ENCODE assay signal across 25 cellular contexts in the genomic region with DNA sequence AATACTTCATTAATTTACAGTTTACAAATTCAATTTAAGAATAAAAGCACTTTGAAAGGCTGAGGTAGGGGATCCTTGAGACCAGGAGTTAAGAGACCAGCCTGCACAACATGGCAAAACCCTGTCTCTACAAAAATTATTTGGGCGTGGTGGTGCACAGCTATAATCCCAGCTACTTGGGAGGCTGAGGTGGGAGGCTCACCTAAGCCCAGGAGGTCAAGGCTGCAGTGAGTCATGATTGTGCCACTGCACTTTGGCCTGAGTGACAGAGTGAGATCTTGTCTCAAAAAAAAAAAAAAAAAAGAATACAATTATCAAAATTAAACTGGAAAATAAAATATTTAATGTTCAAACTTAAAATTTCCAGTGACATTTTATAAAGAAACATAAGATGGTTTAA.
"Had no signal": no experiment of that assay in that cellular context is flagged by ENCODE, and none has a peak within 500 bp of the region (broad histone marks: within the 10 kb centered on the region; RNA-seq: fewer than 3 reads in every experiment).

No MANE protein-coding gene starts in this region.

- H3K9me3 Mint-ChIP-seq: naive thymus-derived CD8-positive, alpha-beta T cell; nephron; neural crest cell; stimulated activated memory B cell treated with anti-CD40 and anti-IgM and Interleukin-4, amounts not matched to agents 10 μg/mL and 1 μg/mL and 100 μg/mL, for 72 hours; stimulated activated naive CD8-positive, alpha-beta T cell treated with anti-CD3 and anti-CD28 coated beads, Interleukin-15, amount 100 ng/mL, for 72 hours had no signal

- H3K27me3 Mint-ChIP-seq: naive thymus-derived CD8-positive, alpha-beta T cell; stimulated activated memory B cell treated with anti-CD40 and anti-IgM and Interleukin-4, amounts not matched to agents 10 μg/mL and 1 μg/mL and 100 μg/mL, for 72 hours; stimulated activated naive CD8-positive, alpha-beta T cell treated with anti-CD3 and anti-CD28 coated beads, Interleukin-15, amount 100 ng/mL, for 72 hours had no signal

- H3K27ac ChIP-seq: left lung, pancreas, prostate gland, skin epidermis, spleen, tibial nerve, upper lobe of left lung, vagina had no signal

- H3K4me3 Mint-ChIP-seq: naive thymus-derived CD8-positive, alpha-beta T cell; nephron; neural crest cell; stimulated activated memory B cell treated with anti-CD40 and anti-IgM and Interleukin-4, amounts not matched to agents 10 μg/mL and 1 μg/mL and 100 μg/mL, for 72 hours; stimulated activated naive CD8-positive, alpha-beta T cell treated with anti-CD3 and anti-CD28 coated beads, Interleukin-15, amount 100 ng/mL, for 72 hours had no signal

- H3K27ac Mint-ChIP-seq: naive thymus-derived CD8-positive, alpha-beta T cell; nephron; stimulated activated memory B cell treated with anti-CD40 and anti-IgM and Interleukin-4, amounts not matched to agents 10 μg/mL and 1 μg/mL and 100 μg/mL, for 72 hours; stimulated activated naive CD8-positive, alpha-beta T cell treated with anti-CD3 and anti-CD28 coated beads, Interleukin-15, amount 100 ng/mL, for 72 hours had no signal

- H3K4me1 Mint-ChIP-seq: nephron; stimulated activated memory B cell treated with anti-CD40 and anti-IgM and Interleukin-4, amounts not matched to agents 10 μg/mL and 1 μg/mL and 100 μg/mL, for 72 hours; stimulated activated naive CD8-positive, alpha-beta T cell treated with anti-CD3 and anti-CD28 coated beads, Interleukin-15, amount 100 ng/mL, for 72 hours had no signal

- ATAC-seq: left cardiac atrium; left lung; naive thymus-derived CD8-positive, alpha-beta T cell; pancreas; right cardiac atrium; sciatic nerve; stimulated activated memory B cell treated with anti-CD40 and anti-IgM and Interleukin-4, amounts not matched to agents 10 μg/mL and 1 μg/mL and 100 μg/mL, for 72 hours; stimulated activated naive CD8-positive, alpha-beta T cell treated with anti-CD3 and anti-CD28 coated beads, Interleukin-15, amount 100 ng/mL, for 72 hours had no signal

- DNase-seq: hippocampal formation; kidney glomerular epithelial cell; left cardiac atrium; left lung; mesendoderm; naive thymus-derived CD8-positive, alpha-beta T cell; nucleus accumbens; pancreas; posterior cingulate gyrus; retina; right cardiac atrium; spleen; stimulated activated CD4-positive, alpha-beta T cell treated with anti-CD3 and anti-CD28 coated beads, Interleukin-4, amount 100 ng/mL, for 24 hours; stimulated activated naive CD4-positive, alpha-beta T cell treated with Interleukin-2 at 50 U/mL for 16 hours; stimulated activated naive CD8-positive, alpha-beta T cell treated with anti-CD3 and anti-CD28 coated beads, Interleukin-15, amount 100 ng/mL, for 72 hours; substantia nigra; upper lobe of left lung had no signal
